8 cellular contexts compared by ENCODE assay signal in genomic region chr11:62601364-62602140, GRCh38. TPM values are rescaled to one million over a fixed set of nuclear protein-coding genes. Genes with fewer than 3 reads are reported as not detected.
DNase-seq lines count a peak whose midpoint lies in the region; ATAC-seq and TF ChIP-seq lines count a peak whose summit lies in the region.

MTA2 (minus strand) TSS chr11:62601865; CDS start chr11:62601450, 415 bp downstream.

- H4K20me1 ChIP-seq in PC-9 (ENCODE audit: insufficient read depth), result no peaks in the 10 kb centered on the region; the same call in 1 of the 2 replicates

- H3K4me3 ChIP-seq in Jurkat, Clone E6-1 (ENCODE audit: low read length), result peak within 1 kb of the TSS; percentile 89
- peak within 1 kb of the TSS; percentile 95 for H3K4me3 ChIP-seq in PC-9
- peak within 1 kb of the TSS; percentile 90 to 94 for H3K4me3 ChIP-seq in mucosa of rectum (ENCODE audit: low read length in 2 of 2)

- H3K4me1 ChIP-seq in PC-9 (replicated peaks; ENCODE audit: insufficient read depth) (peaks cover 17% of the 10 kb centered on the region), mucosa of rectum (ENCODE audit: control insufficient read depth in 2 of 2, insufficient read depth in 2 of 2, low read length in 2 of 2) (peaks cover 25 to 27% of the 10 kb centered on the region in 2 donors)

- peak within 1 kb of the TSS; percentile 92 for H2AFZ ChIP-seq in PC-9

- H3K27me3 ChIP-seq in PC-9 (ENCODE audit: insufficient read depth, low read depth) (no peaks in the 10 kb centered on the region), mucosa of rectum (ENCODE audit: control insufficient read depth in 2 of 2, insufficient read depth in 2 of 2, low read length in 2 of 2) (no peaks in the 10 kb centered on the region)

- POLR2A ChIA-PET in PC-9 (lab: Charles Lee; ENCODE audit: unreplicated experiment), result interaction anchor here (0.6 to 1.1 kb wide), 4 partner anchors 10 to 1583 kb away, joined by 3 to 15 read pairs (median 4); partner anchors contain the start of gene TUT1

- H3K9me3 ChIP-seq in PC-9 (ENCODE audit: insufficient read depth, low read depth), result no peaks in the 10 kb centered on the region
- H3K9me3 ChIP-seq in mucosa of rectum (ENCODE audit: control insufficient read depth in 2 of 2, low read length in 2 of 2), result no peaks in the 10 kb centered on the region

- CTCF ChIA-PET in PC-9 (lab: Charles Lee), result interaction anchor here (0.6 to 1.8 kb wide), 3 partner anchors 10 to 157 kb away, joined by 3 to 12 read pairs (median 3); partner anchors contain the start of gene ZBTB3

- H3K79me2 ChIP-seq in PC-9 (ENCODE audit: low read depth), result peaks cover 38% of the 10 kb centered on the region

- intact Hi-C loops in PC-9 (cut with micrococcal nuclease; ENCODE audit: unreplicated experiment), result loop anchor here (1.0 kb wide), 1 partner anchor 10 kb away; the partner anchor contains the start of gene TUT1

- no peaks in the 10 kb centered on the region for H3K9me2 ChIP-seq in PC-9 (ENCODE audit: insufficient read depth)

- H3K36me3 ChIP-seq in PC-9 (ENCODE audit: low read depth) (peaks cover 15% of the 10 kb centered on the region), mucosa of rectum (ENCODE audit: control insufficient read depth in 2 of 2, insufficient read depth in 2 of 2, low read length in 2 of 2) (peaks cover 23 to 31% of the 10 kb centered on the region in 2 donors)

- DNase-seq in DMS153 (lab: John Stamatoyannopoulos, UW) (peak; percentile 97), PC-9 (peak; percentile 97 to 100), epithelial cell of prostate (ENCODE audit: low read depth, low spot score) (peak; percentile 90)
- peak; percentile 97 for DNase-seq in Jurkat, Clone E6-1 (ENCODE audit: low read depth, low spot score)
- DNase-seq in activated T-cell treated with anti-CD3 and anti-CD28 coated beads, Interleukin-2, amount 50 U/mL, for 1 hour, result peak; percentile 100
- peak; percentile 100 for DNase-seq in stimulated activated CD8-positive, alpha-beta memory T cell treated with anti-CD3 and anti-CD28 coated beads, Interleukin-4, amount 100 ng/mL, for 48 hours

- H3K27ac ChIP-seq in PC-9, result peak within 1 kb of the TSS; percentile 67
- peak within 1 kb of the TSS; percentile 94 for H3K27ac ChIP-seq in epithelial cell of prostate
- peak within 1 kb of the TSS; percentile 96 for H3K27ac ChIP-seq in mucosa of rectum (ENCODE audit: low read depth in 2 of 2, low read length in 2 of 2)

- H3F3A ChIP-seq in PC-9 (ENCODE audit: insufficient read depth, low read depth), result peaks cover 63% of the 10 kb centered on the region

- ATAC-seq in GM21619 (IDR thresholded peaks at IDR 0.05; ENCODE audit: unreplicated experiment), result peak; percentile 72

- TF ChIP-seq CTCF in PC-9 (conservative IDR thresholded peaks at IDR 0.05), result no peak

- H3K4me2 ChIP-seq in PC-9, result peak within 1 kb of the TSS; percentile 94

- TSS peak; percentile 65 for BruUV-seq in PC-9 (replicated peaks; lab: Mats Ljungman, UMichigan)

- peak within 1 kb of the TSS; percentile 95 for H3K9ac ChIP-seq in mucosa of rectum (ENCODE audit: low read depth in 1 of 2, low read length in 2 of 2)

RNA-seq across cellular contexts. Expression of gene MTA2, which starts in this region (rescaled TPM):
- 194 TPM for polyA plus RNA-seq in Jurkat, Clone E6-1 (2012; ENCODE audit: insufficient read depth, insufficient read length)
- total RNA-seq in PC-9 (2021), result 96.6 and 120 TPM in 2 replicates

Comparison
In these comparisons a context has a peak if more than half of its experiments do, and no peak if none do; other contexts are left out.
1. Peak in every context shown above with its lines: DNase-seq, ATAC-seq, H3K4me3 ChIP-seq and H3K27ac ChIP-seq.